8 cellular contexts compared by ENCODE assay signal in the genomic region with DNA sequence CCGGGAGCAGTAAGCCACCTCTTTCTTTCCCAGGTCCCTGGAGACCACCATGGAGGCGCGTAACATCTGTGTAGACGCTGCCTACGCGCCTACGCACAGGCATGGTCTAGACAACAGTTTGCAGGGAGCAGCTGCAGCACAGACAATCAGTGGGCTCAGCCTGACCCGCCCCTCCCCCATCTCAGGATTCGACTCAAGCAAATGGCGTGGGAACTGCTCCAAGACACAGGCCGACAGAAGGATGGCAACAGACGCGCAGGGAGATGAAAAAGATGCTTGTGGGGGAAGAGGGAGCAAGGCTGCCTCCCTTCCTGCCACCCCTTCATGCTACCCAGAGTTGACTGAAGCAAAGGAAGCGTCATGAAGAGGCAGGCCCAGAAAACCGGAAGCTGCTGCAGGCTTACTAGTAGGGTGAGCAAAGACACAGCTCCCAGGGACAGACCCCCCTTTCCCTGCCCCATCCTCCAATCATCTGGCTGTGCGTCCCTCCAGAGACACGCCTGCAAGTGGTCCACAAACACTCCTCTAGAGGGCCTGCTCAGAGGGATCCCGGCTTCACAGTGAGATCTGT. TPM values are rescaled to one million over a fixed set of nuclear protein-coding genes. Genes with fewer than 3 reads are reported as not detected.
DNase-seq lines count a peak whose midpoint lies in the region; ATAC-seq and TF ChIP-seq lines count a peak whose summit lies in the region.

No MANE protein-coding gene starts in this region.

- 41 to 55% (median 48%) methylated on average over 16 to 18 of the region's 18 CpGs for WGBS in heart left ventricle, 4 donors
- 54 to 83% methylated on average over 18 of the region's 18 CpGs for WGBS in sigmoid colon, 2 donors

- H3K27ac ChIP-seq in heart left ventricle (peak overlapping the region in 11 of 12 donors; percentile 22 to 84 (median 60)), sigmoid colon (peak overlapping the region; percentile 2 to 66 (median 46))

- H3K4me3 Mint-ChIP-seq in activated T-helper 1 cell treated with anti-CD3 and anti-CD28 coated beads, Interleukin-12 subunit alpha, Interleukin-12 subunit beta, Interleukin-2, Interleukin-4 antibody, amounts not matched to agents 30 ng/mL and 10 ng/mL and 1 ng/mL, durations not matched to agents 14 hours and 24 hours and 36 hours, result peak overlapping the region; percentile 56

- H3K9me3 Mint-ChIP-seq in activated T-helper 1 cell treated with anti-CD3 and anti-CD28 coated beads, Interleukin-12 subunit alpha, Interleukin-12 subunit beta, Interleukin-2, Interleukin-4 antibody, amounts not matched to agents 30 ng/mL and 10 ng/mL and 1 ng/mL, durations not matched to agents 14 hours and 24 hours and 36 hours, result no peaks in the 10 kb centered on the region

- peak; percentile 21 for DNase-seq in stimulated activated CD4-positive, alpha-beta T cell treated with anti-CD3 and anti-CD28 coated beads, Interleukin-12 subunit alpha, Interleukin-12 subunit beta, amount 100 ng/mL, for 4 hours
- DNase-seq in stimulated activated CD4-positive, alpha-beta T cell treated with anti-CD3 and anti-CD28 coated beads, Interleukin-2, amount 100 ng/mL, for 48 hours, result no peak
- DNase-seq in activated T-helper 1 cell treated with anti-CD3 and anti-CD28 coated beads, Interleukin-12 subunit alpha, Interleukin-12 subunit beta, Interleukin-2, Interleukin-4 antibody, amounts not matched to agents 30 ng/mL and 10 ng/mL and 1 ng/mL, durations not matched to agents 14 hours and 24 hours and 36 hours (ENCODE audit: low spot score), result peak; percentile 51
- DNase-seq in heart left ventricle (peak; percentile 71 to 89 (median 77)), sigmoid colon (peak; percentile 74), NCI-H526 treated with DMSO at 0.1 percent for 48 hours (lab: John Stamatoyannopoulos, UW) (no peak), DMS114 treated with DMSO at 0.1 percent for 48 hours (lab: John Stamatoyannopoulos, UW; ENCODE audit: unreplicated experiment) (no peak), LoVo (ENCODE audit: low spot score) (no peak)

- TF ChIP-seq EP300 in sigmoid colon (IDR thresholded peaks at IDR 0.05), result no peak

- peak overlapping the region; percentile 84 for H3K27ac Mint-ChIP-seq in activated T-helper 1 cell treated with anti-CD3 and anti-CD28 coated beads, Interleukin-12 subunit alpha, Interleukin-12 subunit beta, Interleukin-2, Interleukin-4 antibody, amounts not matched to agents 30 ng/mL and 10 ng/mL and 1 ng/mL, durations not matched to agents 14 hours and 24 hours and 36 hours

- H3K9me3 ChIP-seq in heart left ventricle, result no peaks in the 10 kb centered on the region
- no peaks in the 10 kb centered on the region for H3K9me3 ChIP-seq in sigmoid colon

- H3K27me3 ChIP-seq in heart left ventricle, result no peaks in the 10 kb centered on the region
- no peaks in the 10 kb centered on the region for H3K27me3 ChIP-seq in sigmoid colon

- TF ChIP-seq CTCF in heart left ventricle (IDR thresholded peaks at IDR 0.05) (peak in 1 of 12 donors; percentile 11), sigmoid colon (IDR thresholded peaks at IDR 0.05) (no peak)

- TF ChIP-seq POLR2A in heart left ventricle (IDR thresholded peaks at IDR 0.05), result no peak
- TF ChIP-seq POLR2A in sigmoid colon (IDR thresholded peaks at IDR 0.05), result no peak

- H3K4me1 ChIP-seq in heart left ventricle (peaks cover 0 to 68% (median 29%) of the 10 kb centered on the region in 12 donors), sigmoid colon (peaks cover 0 to 36% (median 34%) of the 10 kb centered on the region in 4 donors)

- intact Hi-C loops in activated T-helper 1 cell treated with anti-CD3 and anti-CD28 coated beads, Interleukin-12 subunit alpha, Interleukin-12 subunit beta, Interleukin-2, Interleukin-4 antibody, amounts not matched to agents 30 ng/mL and 10 ng/mL and 1 ng/mL, durations not matched to agents 14 hours and 24 hours and 36 hours (cut with micrococcal nuclease), result no loop called here
- intact Hi-C loops in heart left ventricle (cut with DNase I), result loop anchor here in 5 of 10 donors (2.0 to 5.0 kb wide), 4 partner anchors 39 to 59 kb away; a partner anchor contains a TSS
- intact Hi-C loops in sigmoid colon (cut with DNase I), result loop anchor here (5.0 kb wide), 1 partner anchor 59 kb away; a partner anchor contains a TSS

- H3K27me3 Mint-ChIP-seq in activated T-helper 1 cell treated with anti-CD3 and anti-CD28 coated beads, Interleukin-12 subunit alpha, Interleukin-12 subunit beta, Interleukin-2, Interleukin-4 antibody, amounts not matched to agents 30 ng/mL and 10 ng/mL and 1 ng/mL, durations not matched to agents 14 hours and 24 hours and 36 hours (ENCODE audit: insufficient read depth), result no peaks in the 10 kb centered on the region

- H3K4me1 Mint-ChIP-seq in activated T-helper 1 cell treated with anti-CD3 and anti-CD28 coated beads, Interleukin-12 subunit alpha, Interleukin-12 subunit beta, Interleukin-2, Interleukin-4 antibody, amounts not matched to agents 30 ng/mL and 10 ng/mL and 1 ng/mL, durations not matched to agents 14 hours and 24 hours and 36 hours (ENCODE audit: low read depth), result peaks cover 50% of the 10 kb centered on the region

- H3K4me3 ChIP-seq in heart left ventricle, result no peak overlapping the region
- no peak overlapping the region for H3K4me3 ChIP-seq in sigmoid colon

- peak; percentile 49 to 86 (median 64) for ATAC-seq in heart left ventricle

- peaks cover 10% of the 10 kb centered on the region for H3K36me3 Mint-ChIP-seq in activated T-helper 1 cell treated with anti-CD3 and anti-CD28 coated beads, Interleukin-12 subunit alpha, Interleukin-12 subunit beta, Interleukin-2, Interleukin-4 antibody, amounts not matched to agents 30 ng/mL and 10 ng/mL and 1 ng/mL, durations not matched to agents 14 hours and 24 hours and 36 hours (ENCODE audit: low read depth)

- H3K36me3 ChIP-seq in heart left ventricle (peaks cover 0 to 33% (median 26%) of the 10 kb centered on the region in 9 donors), sigmoid colon (peaks cover 0 to 28% (median 12%) of the 10 kb centered on the region in 4 donors)

RNA-seq across cellular contexts. Expression of a gene that starts 19.5 kb away (rescaled TPM):
- 46.5 and 48.7 TPM in 2 replicates for total RNA-seq in activated T-helper 1 cell treated with anti-CD3 and anti-CD28 coated beads, Interleukin-12 subunit alpha, Interleukin-12 subunit beta, Interleukin-2, Interleukin-4 antibody, amounts not matched to agents 30 ng/mL and 10 ng/mL and 1 ng/mL, durations not matched to agents 14 hours and 24 hours and 36 hours
- total RNA-seq in heart left ventricle, result 100 to 1,000 TPM in 1 of 9 donors, 10 to 100 TPM in 8; 50.4 to 114 (median 59.4) TPM
- 10 to 100 TPM; 27.9 to 75.2 TPM for polyA plus RNA-seq in heart left ventricle
- 10 to 100 TPM; 37.1 to 49.4 (median 43.5) TPM for total RNA-seq in sigmoid colon
- polyA plus RNA-seq in sigmoid colon, result 10 to 100 TPM; 27.6 to 55.6 (median 40.7) TPM

RNA-seq across cellular contexts. Expression of a gene that starts 31.5 kb away (rescaled TPM):
- total RNA-seq in activated T-helper 1 cell treated with anti-CD3 and anti-CD28 coated beads, Interleukin-12 subunit alpha, Interleukin-12 subunit beta, Interleukin-2, Interleukin-4 antibody, amounts not matched to agents 30 ng/mL and 10 ng/mL and 1 ng/mL, durations not matched to agents 14 hours and 24 hours and 36 hours, result 57.5 and 63.8 TPM in 2 replicates
- total RNA-seq in heart left ventricle (10 to 100 TPM; 39.1 to 68.7 (median 49.7) TPM), sigmoid colon (100 to 1,000 TPM in 2 of 4 donors, 10 to 100 TPM in 2; 56.6 to 114 (median 90.0) TPM)
- polyA plus RNA-seq in heart left ventricle (10 to 100 TPM; 72.7 to 95.9 TPM), sigmoid colon (10 to 100 TPM; 50.5 to 51.3 (median 50.9) TPM)

RNA-seq across cellular contexts. Expression of a gene that starts 42.7 kb away (rescaled TPM):
- 10.6 and 10.9 TPM in 2 replicates for total RNA-seq in activated T-helper 1 cell treated with anti-CD3 and anti-CD28 coated beads, Interleukin-12 subunit alpha, Interleukin-12 subunit beta, Interleukin-2, Interleukin-4 antibody, amounts not matched to agents 30 ng/mL and 10 ng/mL and 1 ng/mL, durations not matched to agents 14 hours and 24 hours and 36 hours
- 10 to 100 TPM in 6 of 9 donors, 1 to 10 TPM in 3; 5.9 to 42.3 (median 10.8) TPM for total RNA-seq in heart left ventricle
- polyA plus RNA-seq in heart left ventricle, result 10 to 100 TPM; 13.6 to 21.4 TPM
- total RNA-seq in sigmoid colon, result 100 to 1,000 TPM in 1 of 4 donors, 10 to 100 TPM in 3; 46.7 to 102 (median 71.0) TPM
- polyA plus RNA-seq in sigmoid colon, result 10 to 100 TPM in 2 of 3 donors, 1 to 10 TPM in 1; 5.8 to 18.0 (median 17.2) TPM

Comparison
In these comparisons a context has a peak if more than half of its experiments do, and no peak if none do; other contexts are left out.
1. DNase-seq: peak in stimulated activated CD4-positive, alpha-beta T cell treated with anti-CD3 and anti-CD28 coated beads, Interleukin-12 subunit alpha, Interleukin-12 subunit beta, amount 100 ng/mL, for 4 hours (single experiment), activated T-helper 1 cell treated with anti-CD3 and anti-CD28 coated beads, Interleukin-12 subunit alpha, Interleukin-12 subunit beta, Interleukin-2, Interleukin-4 antibody, amounts not matched to agents 30 ng/mL and 10 ng/mL and 1 ng/mL, durations not matched to agents 14 hours and 24 hours and 36 hours (single experiment), heart left ventricle (5 of 5) and sigmoid colon (single experiment); none in stimulated activated CD4-positive, alpha-beta T cell treated with anti-CD3 and anti-CD28 coated beads, Interleukin-2, amount 100 ng/mL, for 48 hours (0 of 2), NCI-H526 treated with DMSO at 0.1 percent for 48 hours (single experiment), DMS114 treated with DMSO at 0.1 percent for 48 hours (single experiment) and LoVo (single experiment).